ENCODE assay signal across 21 cellular contexts in the genomic region with DNA sequence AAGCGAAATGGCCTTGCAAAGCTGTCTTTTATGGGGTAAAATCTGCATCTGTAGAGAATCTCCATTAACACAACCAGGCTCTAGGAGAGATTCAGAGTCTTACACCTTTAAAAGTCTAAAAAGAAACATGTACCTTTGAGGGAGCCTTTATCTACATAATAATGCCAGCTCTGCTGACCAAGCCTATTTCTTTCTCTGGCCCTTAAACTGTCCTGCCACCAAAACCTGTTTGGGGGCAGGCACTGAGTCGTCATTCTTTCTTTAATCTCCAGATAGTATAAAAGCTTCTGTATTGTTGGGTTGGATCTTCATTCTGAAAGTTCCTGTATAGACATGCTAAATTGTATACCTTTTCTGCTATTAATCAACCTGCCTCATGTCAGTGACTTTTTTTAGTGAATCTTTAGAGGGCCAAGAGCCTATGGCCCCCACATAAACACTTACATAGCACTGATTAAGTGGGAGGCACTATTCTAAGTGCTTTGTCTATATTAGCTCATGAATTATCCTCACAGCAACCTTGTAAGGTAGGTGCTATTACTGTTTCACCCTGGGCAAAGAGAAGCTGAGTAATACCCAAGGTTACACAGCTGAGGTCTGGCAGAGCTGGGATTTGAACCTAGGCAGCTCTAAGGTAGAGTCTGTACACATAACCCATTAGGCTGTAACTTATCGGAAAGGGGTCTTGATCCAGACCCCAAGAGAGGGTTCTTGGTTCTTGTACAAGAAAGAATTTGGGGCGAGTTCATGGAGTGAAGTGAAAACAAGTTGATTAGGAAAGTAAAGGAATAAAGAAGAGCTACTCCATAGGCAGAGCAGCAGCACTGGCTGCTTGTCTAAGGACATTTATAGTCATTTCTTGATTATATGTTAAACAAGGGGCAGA.
DNase-seq lines count a peak whose midpoint lies in the region; ATAC-seq and TF ChIP-seq lines count a peak whose summit lies in the region.
"Had no signal": no experiment of that assay in that cellular context is flagged by ENCODE, and none has a peak within 500 bp of the region (broad histone marks: within the 10 kb centered on the region; RNA-seq: fewer than 3 reads in every experiment).

No MANE protein-coding gene starts in this region.

- no peaks in the 10 kb centered on the region for H3K9me3 ChIP-seq in H9 (ENCODE audit: control insufficient read depth, low read depth, low read length)
- H3K9me3 ChIP-seq in SU-DHL-6 (ENCODE audit: insufficient read depth, low read length): no peaks in the 10 kb centered on the region
- no peaks in the 10 kb centered on the region for H3K9me3 ChIP-seq in esophagus squamous epithelium
- no peaks in the 10 kb centered on the region for H3K9me3 ChIP-seq in CD8-positive, alpha-beta T cell (ENCODE audit: low read length)
- H3K9me3 ChIP-seq: A549, SK-N-SH had no signal

- H2AFZ ChIP-seq in H9 (ENCODE audit: low read length) (no peak overlapping the region), SU-DHL-6 (ENCODE audit: low read depth, low read length, severe bottlenecking) (no peak overlapping the region)

- H3K4ac ChIP-seq in H9 (ENCODE audit: low read depth, low read length): no peak overlapping the region

- H4K5ac ChIP-seq in H9 (ENCODE audit: insufficient read length, low read depth, low read length): no peak overlapping the region

- no peak overlapping the region for H2AK5ac ChIP-seq in H9 (ENCODE audit: insufficient read length, low read length)

- no CpG with 5 or more reads among the region's 4 CpGs for WGBS in H9 (ENCODE audit: extremely low coverage, insufficient read length, low lambda C conversion rate)
- WGBS in esophagus squamous epithelium, 2 donors: 76 to 81% methylated on average over 4 of the region's 4 CpGs

- H3K9me3 Mint-ChIP-seq in H9 (peaks cover 2 to 6% of the 10 kb centered on the region in 2 experiments; a peak in 4 of 5 replicates), memory B cell (no peaks in the 10 kb centered on the region)
- H3K9me3 Mint-ChIP-seq in CD8-positive, alpha-beta T cell: peaks cover 3% of the 10 kb centered on the region

- in situ Hi-C loops in ACHN (cut with HindIII; ENCODE audit: low pct_ligation_motif_present, low pct_unique_long_range_greater_than_20kb, low sequenced_read_pairs): no loop called here

- H3K4me2 ChIP-seq in H9 (ENCODE audit: insufficient read depth, insufficient read length, low read length): peak overlapping the region; percentile 8
- no peak overlapping the region for H3K4me2 ChIP-seq in SU-DHL-6 (ENCODE audit: low read depth, low read length, poor library complexity, severe bottlenecking)
- H3K4me2 ChIP-seq: A549, SK-N-SH had no signal

- peak overlapping the region; percentile 43 for H3K18ac ChIP-seq in H9 (ENCODE audit: insufficient read length, low read depth, low read length)

- H2BK15ac ChIP-seq in H9 (ENCODE audit: low read depth, low read length): no peak overlapping the region

- H3K27me3 Mint-ChIP-seq in H9 (ENCODE audit: low read depth) (no peaks in the 10 kb centered on the region), memory B cell (no peaks in the 10 kb centered on the region)
- no peaks in the 10 kb centered on the region for H3K27me3 Mint-ChIP-seq in CD8-positive, alpha-beta T cell (ENCODE audit: low read depth)

- no peaks in the 10 kb centered on the region for H3K79me1 ChIP-seq in H9 (ENCODE audit: insufficient read depth, low read depth, low read length, poor library complexity, severe bottlenecking)

- peak overlapping the region; percentile 54 for H2BK120ac ChIP-seq in H9 (ENCODE audit: low read depth, low read length, poor library complexity, severe bottlenecking)

- H3K36me3 Mint-ChIP-seq in H9 (ENCODE audit: insufficient read depth in 1 of 3, low read depth in 3 of 3) (peaks cover 1 to 9% (median 4%) of the 10 kb centered on the region in 3 experiments; a peak in 4 of 7 replicates), memory B cell (no peaks in the 10 kb centered on the region)
- no peaks in the 10 kb centered on the region for H3K36me3 Mint-ChIP-seq in CD8-positive, alpha-beta T cell

- no peak overlapping the region for H2BK12ac ChIP-seq in H9 (ENCODE audit: insufficient read length, low read depth, low read length)

- H3K9ac ChIP-seq in H9 (ENCODE audit: extremely low read depth, insufficient read length, low read length) (no peak overlapping the region), SU-DHL-6 (ENCODE audit: low read length) (no peak overlapping the region)
- H3K9ac ChIP-seq: SK-N-SH had no signal

- H3K4me1 Mint-ChIP-seq in H9 (peaks cover 44 to 48% of the 10 kb centered on the region in 2 experiments), memory B cell (peaks cover 8% of the 10 kb centered on the region)
- no peaks in the 10 kb centered on the region for H3K4me1 Mint-ChIP-seq in CD8-positive, alpha-beta T cell (ENCODE audit: low read depth)

- no peaks in the 10 kb centered on the region for H3K36me3 ChIP-seq in SU-DHL-6 (ENCODE audit: low read length)
- no peaks in the 10 kb centered on the region for H3K36me3 ChIP-seq in esophagus squamous epithelium
- H3K36me3 ChIP-seq in CD8-positive, alpha-beta T cell (ENCODE audit: insufficient read depth, low read length): no peaks in the 10 kb centered on the region

- H4K8ac ChIP-seq in H9 (replicated peaks; ENCODE audit: insufficient read length, low read depth, low read length): no peak overlapping the region

- H3K4me3 Mint-ChIP-seq in H9: peak overlapping the region in 1 of 2 experiments; percentile 43; a peak in 1 of 5 replicates
- no peak overlapping the region for H3K4me3 Mint-ChIP-seq in memory B cell
- H3K4me3 Mint-ChIP-seq in CD8-positive, alpha-beta T cell: no peak overlapping the region

- H3K14ac ChIP-seq in H9 (ENCODE audit: insufficient read depth, low read length): no peak overlapping the region

- DNase-seq in H9 (no peak), esophagus squamous epithelium (lab: John Stamatoyannopoulos, UW) (no peak), memory B cell (ENCODE audit: low spot score in 2 of 2) (no peak), SW480 (ENCODE audit: low spot score) (no peak), ACHN (no peak)
- DNase-seq in CD8-positive, alpha-beta T cell: no peak
- DNase-seq: COR-L47, DMS153, IMR-90, NCI-H1105 treated with DMSO at 0.1 percent for 48 hours, NCI-H1694 treated with DMSO at 0.1 percent for 48 hours, NCI-H2107, NCI-H2227 treated with DMSO at 0.1 percent for 48 hours, NCI-H524, Right ventricle myocardium superior, SK-N-SH had no signal

- H3K27ac Mint-ChIP-seq in H9: peak overlapping the region; percentile 16 to 95 (median 23)
- H3K27ac Mint-ChIP-seq in memory B cell: peak overlapping the region; percentile 21
- no peak overlapping the region for H3K27ac Mint-ChIP-seq in CD8-positive, alpha-beta T cell

- no peak for ATAC-seq in memory B cell (ENCODE audit: low read depth)
- ATAC-seq in CD8-positive, alpha-beta T cell: no peak
- ATAC-seq in HG03196 (IDR thresholded peaks at IDR 0.05; ENCODE audit: unreplicated experiment): no peak
- ATAC-seq: A549, HCT116 had no signal

- no peak overlapping the region for H2BK20ac ChIP-seq in H9 (ENCODE audit: low read depth, low read length, poor library complexity, severe bottlenecking)

- H4K91ac ChIP-seq in H9 (ENCODE audit: insufficient read length, low read depth, low read length): no peak overlapping the region

- no peaks in the 10 kb centered on the region for H4K20me1 ChIP-seq in H9 (ENCODE audit: control insufficient read depth, insufficient read depth, insufficient read length)
- H4K20me1 ChIP-seq in SU-DHL-6 (ENCODE audit: low read depth, low read length): no peaks in the 10 kb centered on the region

- no peaks in the 10 kb centered on the region for H3K9me2 ChIP-seq in SU-DHL-6 (replicated peaks; ENCODE audit: insufficient read depth, low read length)
- H3K9me2 ChIP-seq: SK-N-SH had no signal

- intact Hi-C loops in esophagus squamous epithelium (cut with DNase I): no loop called here
- intact Hi-C loops in CD8-positive, alpha-beta T cell (cut with DNase I, micrococcal nuclease): no loop called here

- POLR2A ChIA-PET in CD8-positive, alpha-beta T cell (lab: Charles Lee): no interaction called here

- peaks cover 9% of the 10 kb centered on the region for H3K4me1 ChIP-seq in H9 (ENCODE audit: insufficient read depth, low read length)
- H3K4me1 ChIP-seq in esophagus squamous epithelium: peaks cover 7 to 50% (median 30%) of the 10 kb centered on the region in 3 donors
- H3K4me1 ChIP-seq in CD8-positive, alpha-beta T cell (ENCODE audit: insufficient read depth, low read length): no peaks in the 10 kb centered on the region
- H3K4me1 ChIP-seq: A549 had no signal

- H3K56ac ChIP-seq in H9 (ENCODE audit: insufficient read length, low read depth, low read length): no peak overlapping the region

- peaks cover 11% of the 10 kb centered on the region; the same call in 1 of the 2 replicates for H3F3A ChIP-seq in SU-DHL-6 (ENCODE audit: insufficient read depth)

- H3K27ac ChIP-seq in H9 (ENCODE audit: insufficient read length, low read depth, low read length) (peak overlapping the region; percentile 90), SU-DHL-6 (ENCODE audit: low read depth, low read length) (peak overlapping the region; percentile 7; the same call in 1 of the 2 replicates), esophagus squamous epithelium (peak overlapping the region; percentile 43 to 75 (median 65))
- H3K27ac ChIP-seq in CD8-positive, alpha-beta T cell (ENCODE audit: low read depth, low read length): no peak overlapping the region
- H3K27ac ChIP-seq: A549, C4-2B had no signal

- H3K27me3 ChIP-seq in H9 (ENCODE audit: insufficient read depth, low read length) (no peaks in the 10 kb centered on the region), SU-DHL-6 (ENCODE audit: low read length) (no peaks in the 10 kb centered on the region), esophagus squamous epithelium (no peaks in the 10 kb centered on the region)
- no peaks in the 10 kb centered on the region for H3K27me3 ChIP-seq in CD8-positive, alpha-beta T cell (ENCODE audit: insufficient read depth, low read length)

- H3K79me2 ChIP-seq in H9 (ENCODE audit: insufficient read depth, low read length) (no peaks in the 10 kb centered on the region), SU-DHL-6 (ENCODE audit: insufficient read depth, low read length) (no peaks in the 10 kb centered on the region)

- no peaks in the 10 kb centered on the region for H3K23me2 ChIP-seq in H9 (ENCODE audit: insufficient read length, low read depth, low read length, poor library complexity, severe bottlenecking)

- no peak for TF ChIP-seq POLR2A in esophagus squamous epithelium (IDR thresholded peaks at IDR 0.05)

- no peak for TF ChIP-seq CTCF in H9 (conservative IDR thresholded peaks at IDR 0.05)
- TF ChIP-seq CTCF in SU-DHL-6 (IDR thresholded peaks at IDR 0.05; ENCODE audit: insufficient read depth, low read length, poor library complexity, severe bottlenecking): no peak
- TF ChIP-seq CTCF in esophagus squamous epithelium (IDR thresholded peaks at IDR 0.05): no peak
- no peak for TF ChIP-seq CTCF in CD8-positive, alpha-beta T cell (IDR thresholded peaks at IDR 0.05)

- CTCF ChIA-PET in CD8-positive, alpha-beta T cell (lab: Charles Lee): interaction anchor here (1.4 to 1.5 kb wide), 2 partner anchors 48 to 204 kb away, joined by 3 read pairs; no protein-coding TSS in a partner anchor

- H3K4me3 ChIP-seq in SU-DHL-6 (ENCODE audit: insufficient read depth, low read length, poor library complexity, severe bottlenecking): no peak overlapping the region
- no peak overlapping the region for H3K4me3 ChIP-seq in esophagus squamous epithelium
- H3K4me3 ChIP-seq in CD8-positive, alpha-beta T cell (ENCODE audit: low read depth, low read length): no peak overlapping the region
- H3K4me3 ChIP-seq: A549 had no signal

- no peak overlapping the region for H2BK5ac ChIP-seq in H9 (ENCODE audit: insufficient read length, low read length)

- H3K23ac ChIP-seq in H9 (ENCODE audit: insufficient read length, low read depth, low read length): no peak overlapping the region

- H3T11ph ChIP-seq in H9 (ENCODE audit: low read length): peak overlapping the region; percentile 93
